23 cellular contexts compared by ENCODE assay signal in the genomic region with DNA sequence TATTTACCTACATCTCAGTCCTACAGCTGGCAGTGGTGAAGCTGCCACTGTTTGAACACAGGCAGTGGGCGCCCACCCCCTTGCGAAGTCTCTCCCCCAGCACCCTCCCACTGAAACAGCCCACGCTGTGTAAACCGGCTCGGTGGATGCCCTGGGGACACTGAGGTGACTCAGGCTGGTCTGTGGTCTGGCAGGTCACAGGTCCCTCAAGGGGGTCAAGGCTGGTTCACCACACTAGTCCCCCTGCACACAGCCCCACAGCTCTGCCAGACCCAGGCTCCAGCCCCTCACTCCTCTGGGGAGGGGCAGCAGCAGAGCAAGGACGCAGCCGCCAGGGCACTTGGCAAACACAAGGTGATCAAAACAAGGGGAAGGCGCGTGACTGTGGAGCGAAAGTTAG. TPM values are rescaled to one million over a fixed set of nuclear protein-coding genes. Genes with fewer than 3 reads are reported as not detected.
DNase-seq lines count a peak whose midpoint lies in the region; ATAC-seq, FAIRE-seq and TF ChIP-seq lines count a peak whose summit lies in the region.
"Had no signal": no experiment of that assay in that cellular context is flagged by ENCODE, and none has a peak within 500 bp of the region (broad histone marks: within the 10 kb centered on the region; RNA-seq: fewer than 3 reads in every experiment).

No MANE protein-coding gene starts in this region.

- no peak for FAIRE-seq in HepG2 (lab: Jason Lieb, UNC)

- no peaks in the 10 kb centered on the region for H3K36me3 ChIP-seq in HepG2 (replicated peaks in 1 of 2; ENCODE audit: control insufficient read depth in 1 of 2, insufficient read depth in 2 of 2, low read length in 2 of 2)
- H3K36me3 ChIP-seq in right lobe of liver, result no peaks in the 10 kb centered on the region
- H3K36me3 ChIP-seq in PC-3 (ENCODE audit: low read depth, low read length), result no peaks in the 10 kb centered on the region
- no peaks in the 10 kb centered on the region for H3K36me3 ChIP-seq in vagina
- H3K36me3 ChIP-seq: BE2C, HAP-1 had no signal

- POLR2A ChIA-PET in HepG2 (lab: Yijun Ruan, JAX), result no interaction called here
- POLR2A ChIA-PET in PC-3 (lab: Charles Lee; ENCODE audit: unreplicated experiment), result no interaction called here

- H3K4me1 ChIP-seq in HepG2 (ENCODE audit: insufficient read depth, low read length) (peaks cover 15% of the 10 kb centered on the region), right lobe of liver (no peaks in the 10 kb centered on the region), PC-3 (ENCODE audit: insufficient read depth, low read length) (peaks cover 6% of the 10 kb centered on the region), vagina (no peaks in the 10 kb centered on the region)
- H3K4me1 ChIP-seq: BE2C, HAP-1 had no signal

- TF ChIP-seq POLR2A in HepG2 (IDR thresholded peaks at IDR 0.05; ENCODE audit: insufficient read depth in 1 of 2, low read depth in 2 of 2, low read length in 2 of 2) (no peak), right lobe of liver (IDR thresholded peaks at IDR 0.05) (no peak), vagina (IDR thresholded peaks at IDR 0.05) (no peak)

- no peak for TF ChIP-seq RAD21 in HepG2 (CRISPR knock-in tag; IDR thresholded peaks at IDR 0.05)

- no peaks in the 10 kb centered on the region for H3K9me3 ChIP-seq in HepG2 (ENCODE audit: low read length)
- H3K9me3 ChIP-seq in right lobe of liver, result no peaks in the 10 kb centered on the region
- H3K9me3 ChIP-seq in PC-3 (ENCODE audit: low read length), result no peaks in the 10 kb centered on the region
- no peaks in the 10 kb centered on the region for H3K9me3 ChIP-seq in vagina
- H3K9me3 ChIP-seq: BE2C, HAP-1 had no signal

- no peak for TF ChIP-seq CTCF in HepG2 (CRISPR knock-in tag; IDR thresholded peaks at IDR 0.05)
- TF ChIP-seq CTCF in right lobe of liver (IDR thresholded peaks at IDR 0.05), result no peak
- no peak for TF ChIP-seq CTCF in PC-3 (conservative IDR thresholded peaks at IDR 0.05; ENCODE audit: low read depth, low read length)
- TF ChIP-seq CTCF in dorsolateral prefrontal cortex (IDR thresholded peaks at IDR 0.05 in 54 of 56, conservative IDR thresholded peaks at IDR 0.05 in 2 of 56; ENCODE audit: low read depth in 1 of 56, partially characterized antibody in 56 of 56), result no peak
- no peak for TF ChIP-seq CTCF in vagina (IDR thresholded peaks at IDR 0.05)

- no peaks in the 10 kb centered on the region for H3F3A ChIP-seq in PC-3 (ENCODE audit: low read length, unreplicated experiment)

- DNase-seq in HepG2 (ENCODE audit: low spot score), result peak; percentile 36
- DNase-seq in right lobe of liver, result no peak
- peak; percentile 50 for DNase-seq in PC-3
- no peak for DNase-seq in dorsolateral prefrontal cortex
- DNase-seq in COLO829 (ENCODE audit: low spot score), result no peak
- no peak for DNase-seq in vagina (ENCODE audit: extremely low spot score in 2 of 2)
- DNase-seq: 8988T; ACHN; BE2C; CD4-positive, alpha-beta T cell; COR-L47; DMS53; IMR-90; MV-4-11; NCI-H1694; NCI-H2029 treated with DMSO at 0.1 percent for 48 hours; NCI-H526 treated with DMSO at 0.1 percent for 48 hours; SIG-M5 had no signal

- no peak overlapping the region; the same call in 1 of the 2 replicates for H3K4me2 ChIP-seq in HepG2 (ENCODE audit: low read depth, low read length)
- 0 out of 2 replicates have a peak overlapping the region, but pooled peaks have one; percentile 0 for H3K4me2 ChIP-seq in PC-3 (ENCODE audit: low read length)
- H3K4me2 ChIP-seq: GM23338, KMS-11 had no signal

- in situ Hi-C loops in HepG2 (cut with HindIII; ENCODE audit: extremely low pct_ligation_motif_present, low pct_unique_long_range_greater_than_20kb), result loop anchor here (5.0 kb wide), 1 partner anchor 60 kb away; no protein-coding TSS in a partner anchor

- no peak overlapping the region for H3K4me3 ChIP-seq in HepG2 (replicated peaks in 1 of 3; ENCODE audit: insufficient read depth in 1 of 3, low read depth in 2 of 3, low read length in 3 of 3)
- no peak overlapping the region for H3K4me3 ChIP-seq in right lobe of liver
- H3K4me3 ChIP-seq in PC-3 (ENCODE audit: low read length), result no peak overlapping the region
- no peak overlapping the region for H3K4me3 ChIP-seq in dorsolateral prefrontal cortex
- no peak overlapping the region for H3K4me3 ChIP-seq in vagina
- H3K4me3 ChIP-seq: GM23338, HAP-1, SK-N-MC had no signal

- ATAC-seq in HepG2, result no peak
- no peak for ATAC-seq in right lobe of liver
- ATAC-seq in PC-3, result peak; percentile 36
- no peak for ATAC-seq in HG03571 (IDR thresholded peaks at IDR 0.05; ENCODE audit: unreplicated experiment)

- H3K27ac ChIP-seq in HepG2 (ENCODE audit: extremely low read length, insufficient read depth, low read length), result no peak overlapping the region
- no peak overlapping the region for H3K27ac ChIP-seq in right lobe of liver
- no peak overlapping the region for H3K27ac ChIP-seq in PC-3 (ENCODE audit: low read length)
- peak overlapping the region in 43 of 59 donors; percentile 19 to 99 (median 92) for H3K27ac ChIP-seq in dorsolateral prefrontal cortex
- no peak overlapping the region for H3K27ac ChIP-seq in vagina
- H3K27ac ChIP-seq: KMS-11, SK-N-MC had no signal

- WGBS in HepG2 (ENCODE audit: low lambda C conversion rate), result 3% methylated on average over 9 of the region's 10 CpGs
- 55% methylated on average over 4 of the region's 10 CpGs for WGBS in right lobe of liver (ENCODE audit: insufficient coverage, low coverage, low lambda C conversion rate, missing lambda C conversion rate)

- H2AFZ ChIP-seq in HepG2 (ENCODE audit: low read length) (no peak overlapping the region), PC-3 (ENCODE audit: low read length) (no peak overlapping the region)
- H2AFZ ChIP-seq: GM23338 had no signal

- H3K27me3 ChIP-seq in HepG2 (ENCODE audit: control insufficient read depth in 1 of 2, insufficient read depth in 2 of 2, low read length in 2 of 2) (peaks cover 16 to 62% of the 10 kb centered on the region in 2 experiments; a peak in 4 of 5 replicates), right lobe of liver (no peaks in the 10 kb centered on the region), PC-3 (ENCODE audit: low read length) (peaks cover 6% of the 10 kb centered on the region; the same call in 1 of the 2 replicates), dorsolateral prefrontal cortex (peaks cover 0 to 51% (median 10%) of the 10 kb centered on the region in 45 donors), vagina (no peaks in the 10 kb centered on the region)
- H3K27me3 ChIP-seq: BE2C had no signal

- TF ChIP-seq EP300 in HepG2 (IDR thresholded peaks at IDR 0.05; ENCODE audit: low read depth in 2 of 2, low read length in 2 of 2), result no peak
- no peak for TF ChIP-seq EP300 in HepG2 (CRISPR knock-in tag; IDR thresholded peaks at IDR 0.05; ENCODE audit: borderline replicate concordance)

- no peaks in the 10 kb centered on the region for H3K9me2 ChIP-seq in PC-3 (replicated peaks; ENCODE audit: low read length)

- H3K79me2 ChIP-seq in HepG2 (ENCODE audit: insufficient read depth, low read length) (no peaks in the 10 kb centered on the region), PC-3 (ENCODE audit: low read length) (no peaks in the 10 kb centered on the region)

- H3K9ac ChIP-seq in HepG2 (ENCODE audit: insufficient read depth, low read depth, low read length) (no peak overlapping the region), PC-3 (ENCODE audit: low read length) (no peak overlapping the region)
- H3K9ac ChIP-seq: KMS-11 had no signal

- intact Hi-C loops in HepG2 (cut with micrococcal nuclease; ENCODE audit: unreplicated experiment) (no loop called here), right lobe of liver (cut with DNase I) (no loop called here), PC-3 (cut with micrococcal nuclease) (no loop called here), dorsolateral prefrontal cortex (cut with DNase I) (no loop called here), vagina (cut with DNase I) (no loop called here)

- BruUV-seq in HepG2 (replicated peaks; lab: Mats Ljungman, UMichigan) (no TSS peak), PC-3 (replicated peaks; lab: Mats Ljungman, UMichigan) (no TSS peak)

- CTCF ChIA-PET in HepG2 (lab: Yijun Ruan, JAX; ENCODE audit: low intra/inter-chr PET ratio, low total read pairs), result no interaction called here
- CTCF ChIA-PET in PC-3 (lab: Charles Lee), result interaction anchor here (0.7 kb wide), 1 partner anchor 54 kb away, joined by 3 read pairs; no protein-coding TSS in a partner anchor

- H4K20me1 ChIP-seq in HepG2 (ENCODE audit: insufficient read depth, low read length) (no peaks in the 10 kb centered on the region), PC-3 (ENCODE audit: low read length) (no peaks in the 10 kb centered on the region)

RNA-seq across cellular contexts. Expression of a gene that starts 7.6 kb away (rescaled TPM):
- total RNA-seq in HepG2 (2016; rRNA removed; fragmentation: Illumina TruSeq; extraction: Trizol), result 0.02 TPM in 1 of 2 replicates, not detected in the other
- not detected in 2 replicates for total RNA-seq in HepG2 (2016; cell fraction: cytosol; rRNA removed; fragmentation: Illumina TruSeq; extraction: Trizol; ENCODE audit: low read depth)
- total RNA-seq in HepG2 (2016; cell fraction: insoluble cytoplasmic fraction; rRNA removed; fragmentation: Illumina TruSeq; extraction: Trizol), result 0.11 TPM in 1 of 2 replicates, not detected in the other
- total RNA-seq in HepG2 (2016; cell fraction: membrane; rRNA removed; fragmentation: Illumina TruSeq; extraction: Trizol), result not detected in 2 replicates
- total RNA-seq in HepG2 (2016; cell fraction: nucleus; rRNA removed; fragmentation: Illumina TruSeq; extraction: Trizol), result 0.09 TPM in 1 of 2 replicates, not detected in the other
- polyA plus RNA-seq in HepG2 (2011; rRNA removed), result 0.09 and 0.21 TPM in 2 replicates
- 0.03 TPM in 1 of 2 replicates, not detected in the other for polyA plus RNA-seq in HepG2 (2011; cell fraction: cytosol; rRNA removed)
- polyA plus RNA-seq in HepG2 (2011; cell fraction: nucleus; rRNA removed), result 0.42 and 0.51 TPM in 2 replicates
- 0.03 and 0.05 TPM in 2 replicates for polyA plus RNA-seq in HepG2 (2012)
- polyA plus RNA-seq in HepG2 (2016; cell fraction: cytosol; fragmentation: Illumina TruSeq; extraction: Trizol; ENCODE audit: low read depth), result not detected in 2 replicates
- not detected in 2 replicates for polyA plus RNA-seq in HepG2 (2016; cell fraction: insoluble cytoplasmic fraction; fragmentation: Illumina TruSeq; extraction: Trizol; ENCODE audit: low read depth)
- not detected in 2 replicates for polyA plus RNA-seq in HepG2 (2016; cell fraction: membrane; fragmentation: Illumina TruSeq; extraction: Trizol; ENCODE audit: low read depth)
- 0.10 and 0.29 TPM in 2 replicates for polyA plus RNA-seq in HepG2 (2016; cell fraction: nucleus; fragmentation: Illumina TruSeq; extraction: Trizol; ENCODE audit: insufficient read depth, low read depth)
- 0.10 and 0.56 TPM in 2 replicates for polyA minus RNA-seq in HepG2 (2011; rRNA and poly(A)+ RNA removed; ENCODE audit: low replicate concordance)
- not detected in 2 replicates for polyA minus RNA-seq in HepG2 (2011; cell fraction: cytosol; rRNA and poly(A)+ RNA removed)
- 0.13 and 0.50 TPM in 2 replicates for polyA minus RNA-seq in HepG2 (2011; cell fraction: nucleus; rRNA and poly(A)+ RNA removed)
- total RNA-seq in right lobe of liver, result not detected
- 0.55 and 2.8 TPM in 2 replicates for total RNA-seq in PC-3 (2014; rRNA removed)
- 100 to 1,000 TPM in 111 of 120 experiments, 10 to 100 TPM in 9; 40.0 to 225 (median 141) TPM for total RNA-seq in dorsolateral prefrontal cortex
- total RNA-seq in vagina, result 2.0 TPM

RNA-seq across cellular contexts. Expression of a gene that starts 26.8 kb away (rescaled TPM):
- 545 and 787 TPM in 2 replicates for total RNA-seq in HepG2 (2016; rRNA removed; fragmentation: Illumina TruSeq; extraction: Trizol)
- total RNA-seq in HepG2 (2016; cell fraction: cytosol; rRNA removed; fragmentation: Illumina TruSeq; extraction: Trizol; ENCODE audit: low read depth), result 342 and 387 TPM in 2 replicates
- 525 and 788 TPM in 2 replicates for total RNA-seq in HepG2 (2016; cell fraction: insoluble cytoplasmic fraction; rRNA removed; fragmentation: Illumina TruSeq; extraction: Trizol)
- total RNA-seq in HepG2 (2016; cell fraction: membrane; rRNA removed; fragmentation: Illumina TruSeq; extraction: Trizol), result 707 and 829 TPM in 2 replicates
- total RNA-seq in HepG2 (2016; cell fraction: nucleus; rRNA removed; fragmentation: Illumina TruSeq; extraction: Trizol), result 180 and 186 TPM in 2 replicates
- 146 and 214 TPM in 2 replicates for polyA plus RNA-seq in HepG2 (2011; rRNA removed)
- polyA plus RNA-seq in HepG2 (2011; cell fraction: cytosol; rRNA removed), result 92.5 and 127 TPM in 2 replicates
- polyA plus RNA-seq in HepG2 (2011; cell fraction: nucleus; rRNA removed), result 29.2 and 40.5 TPM in 2 replicates
- polyA plus RNA-seq in HepG2 (2012), result 1,228 and 1,771 TPM in 2 replicates
- 1,048 and 1,064 TPM in 2 replicates for polyA plus RNA-seq in HepG2 (2016; cell fraction: cytosol; fragmentation: Illumina TruSeq; extraction: Trizol; ENCODE audit: low read depth)
- 1,078 and 1,177 TPM in 2 replicates for polyA plus RNA-seq in HepG2 (2016; cell fraction: insoluble cytoplasmic fraction; fragmentation: Illumina TruSeq; extraction: Trizol; ENCODE audit: low read depth)
- polyA plus RNA-seq in HepG2 (2016; cell fraction: membrane; fragmentation: Illumina TruSeq; extraction: Trizol; ENCODE audit: low read depth), result 1,296 and 1,373 TPM in 2 replicates
- 473 and 475 TPM in 2 replicates for polyA plus RNA-seq in HepG2 (2016; cell fraction: nucleus; fragmentation: Illumina TruSeq; extraction: Trizol; ENCODE audit: insufficient read depth, low read depth)
- polyA minus RNA-seq in HepG2 (2011; rRNA and poly(A)+ RNA removed; ENCODE audit: low replicate concordance), result 12.9 and 31.5 TPM in 2 replicates
- polyA minus RNA-seq in HepG2 (2011; cell fraction: cytosol; rRNA and poly(A)+ RNA removed), result 48.1 and 62.3 TPM in 2 replicates
- 53.2 and 59.9 TPM in 2 replicates for polyA minus RNA-seq in HepG2 (2011; cell fraction: nucleus; rRNA and poly(A)+ RNA removed)
- total RNA-seq in right lobe of liver, result 100 to 1,000 TPM in 4 of 6 experiments, 10 to 100 TPM in 2; 45.4 to 156 (median 134) TPM
- 283 and 297 TPM in 2 replicates for total RNA-seq in PC-3 (2014; rRNA removed)
- 100 to 1,000 TPM; 111 to 227 (median 176) TPM for total RNA-seq in dorsolateral prefrontal cortex
- total RNA-seq in vagina, result 154 TPM

RNA-seq across cellular contexts. Expression of a gene that starts 33.4 kb away (rescaled TPM):
- total RNA-seq in HepG2 (2016; rRNA removed; fragmentation: Illumina TruSeq; extraction: Trizol) (1.7 and 9.8 TPM in 2 replicates), right lobe of liver (10 to 100 TPM in 5 of 6 experiments, 1 to 10 TPM in 1; 8.4 to 20.5 (median 14.4) TPM), PC-3 (2014; rRNA removed) (95.4 and 128 TPM in 2 replicates), dorsolateral prefrontal cortex (10 to 100 TPM in 118 of 120 experiments, 1 to 10 TPM in 2; 7.4 to 42.1 (median 22.0) TPM), vagina (19.4 TPM)
- 2.0 and 3.0 TPM in 2 replicates for total RNA-seq in HepG2 (2016; cell fraction: cytosol; rRNA removed; fragmentation: Illumina TruSeq; extraction: Trizol; ENCODE audit: low read depth)
- 2.1 and 8.9 TPM in 2 replicates for total RNA-seq in HepG2 (2016; cell fraction: insoluble cytoplasmic fraction; rRNA removed; fragmentation: Illumina TruSeq; extraction: Trizol)
- 2.4 and 2.5 TPM in 2 replicates for total RNA-seq in HepG2 (2016; cell fraction: membrane; rRNA removed; fragmentation: Illumina TruSeq; extraction: Trizol)
- 14.8 and 17.7 TPM in 2 replicates for total RNA-seq in HepG2 (2016; cell fraction: nucleus; rRNA removed; fragmentation: Illumina TruSeq; extraction: Trizol)
- polyA plus RNA-seq in HepG2 (2011; rRNA removed), result 15.9 and 17.9 TPM in 2 replicates
- polyA plus RNA-seq in HepG2 (2011; cell fraction: cytosol; rRNA removed), result 3.1 and 5.5 TPM in 2 replicates
- polyA plus RNA-seq in HepG2 (2011; cell fraction: nucleus; rRNA removed), result 282 and 411 TPM in 2 replicates
- 3.9 and 4.0 TPM in 2 replicates for polyA plus RNA-seq in HepG2 (2012)
- 0.45 and 0.62 TPM in 2 replicates for polyA plus RNA-seq in HepG2 (2016; cell fraction: cytosol; fragmentation: Illumina TruSeq; extraction: Trizol; ENCODE audit: low read depth)
- 1.8 and 3.9 TPM in 2 replicates for polyA plus RNA-seq in HepG2 (2016; cell fraction: insoluble cytoplasmic fraction; fragmentation: Illumina TruSeq; extraction: Trizol; ENCODE audit: low read depth)
- 0.85 and 1.2 TPM in 2 replicates for polyA plus RNA-seq in HepG2 (2016; cell fraction: membrane; fragmentation: Illumina TruSeq; extraction: Trizol; ENCODE audit: low read depth)
- polyA plus RNA-seq in HepG2 (2016; cell fraction: nucleus; fragmentation: Illumina TruSeq; extraction: Trizol; ENCODE audit: insufficient read depth, low read depth), result 47.0 and 48.9 TPM in 2 replicates
- 16.5 and 27.5 TPM in 2 replicates for polyA minus RNA-seq in HepG2 (2011; rRNA and poly(A)+ RNA removed; ENCODE audit: low replicate concordance)
- polyA minus RNA-seq in HepG2 (2011; cell fraction: cytosol; rRNA and poly(A)+ RNA removed), result 2.5 TPM in 2 replicates
- 30.0 and 38.2 TPM in 2 replicates for polyA minus RNA-seq in HepG2 (2011; cell fraction: nucleus; rRNA and poly(A)+ RNA removed)

Comparison
In these comparisons a context has a peak if more than half of its experiments do, and no peak if none do; other contexts are left out.
1. DNase-seq: peak in HepG2 (single experiment) and PC-3 (single experiment); none in right lobe of liver (0 of 3), dorsolateral prefrontal cortex (0 of 10), COLO829 (single experiment) and vagina (0 of 2).
2. H3K27ac ChIP-seq: peak in dorsolateral prefrontal cortex (43 of 59); none in HepG2 (single experiment), right lobe of liver (0 of 3), PC-3 (single experiment) and vagina (single experiment).
3. RNA of a gene that starts 7.6 kb away (total RNA-seq): 40.0 to 225 TPM in dorsolateral prefrontal cortex; 2.0 TPM in vagina (single experiment), 0.55 to 2.8 TPM in PC-3, not detected in right lobe of liver and 0.02 to 0.11 TPM in HepG2; every median in the first group is over 10 times any median in the second.